In the genomic region with DNA sequence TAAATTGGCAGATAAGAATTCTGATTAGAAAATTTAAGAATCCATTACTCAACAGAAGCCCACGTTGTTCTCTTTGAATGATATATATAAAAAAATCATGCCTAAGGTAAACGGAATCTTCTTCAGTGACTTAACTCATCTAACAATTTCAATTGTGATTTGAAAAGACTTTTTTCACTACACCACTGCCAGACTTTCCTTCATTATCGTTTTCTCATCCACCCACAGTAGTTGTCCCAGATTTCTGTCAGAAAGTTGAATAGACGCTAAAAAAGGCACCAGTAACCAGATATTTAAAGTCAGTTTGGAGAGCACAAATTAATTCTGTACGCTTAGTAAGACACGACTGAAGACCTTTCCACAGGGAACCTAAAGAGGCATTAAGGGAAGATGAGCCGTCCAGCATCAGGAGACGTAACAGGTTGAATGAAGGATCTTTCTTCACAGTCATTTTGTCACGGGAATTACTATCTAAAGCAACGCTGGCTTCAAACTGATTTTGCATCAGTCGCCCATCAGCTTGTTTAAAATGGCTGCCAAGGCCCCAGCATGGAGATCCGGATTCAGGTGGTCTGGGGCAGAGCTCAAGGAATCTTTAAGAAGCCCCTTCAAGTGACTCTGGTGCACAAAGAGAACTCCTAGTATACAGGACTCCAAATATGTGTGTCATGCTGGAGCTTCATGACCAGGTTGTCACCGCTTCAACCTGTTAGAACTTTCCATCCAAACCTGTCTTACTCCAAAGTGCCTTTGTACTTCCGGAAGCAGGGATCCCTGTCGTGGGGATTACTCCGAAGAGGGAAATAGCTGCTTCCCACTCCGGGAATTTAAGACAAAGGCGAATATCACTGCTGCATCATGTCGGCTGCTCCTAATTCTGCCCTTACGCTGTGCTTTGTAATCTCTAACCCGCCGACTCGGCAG, we compare ENCODE assay signal across 1 cellular context.
TF ChIP-seq lines count a peak whose summit lies in the region.

No MANE protein-coding gene starts in this region.

TF ChIP-seq in K562, 482 proteins besides CTCF, POLR2A, EP300 and RAD21 (continues in another document):
- TF ChIP-seq ZFP1 (CRISPR knock-in tag; IDR thresholded peaks at IDR 0.05) (no peak), SP2 (IDR thresholded peaks at IDR 0.05; ENCODE audit: extremely low read depth, low read depth, low read length, poor library complexity, severe bottlenecking) (no peak), MAFF (IDR thresholded peaks at IDR 0.05; ENCODE audit: low read length) (no peak), KDM5B (IDR thresholded peaks at IDR 0.05; ENCODE audit: insufficient replicate concordance, low read depth, low read length) (peak; percentile 15), SETDB1 (IDR thresholded peaks at IDR 0.05; ENCODE audit: low read length) (no peak), HDAC1 (IDR thresholded peaks at IDR 0.05) (0 out of 4 replicates have a peak, but pooled peaks of 1 of the 2 experiments have one; percentile 45), RBFOX2 (IDR thresholded peaks at IDR 0.05; ENCODE audit: low read depth, low read length) (no peak), BRD9 (IDR thresholded peaks at IDR 0.05; ENCODE audit: low read depth, partially characterized antibody) (peak; percentile 24), TAL1 (IDR thresholded peaks at IDR 0.05) (no peak; the same call in 1 of the 2 replicates), ARNT (IDR thresholded peaks at IDR 0.05) (no peak), MAFG (tag; conservative IDR thresholded peaks at IDR 0.05) (no peak), NBN (IDR thresholded peaks at IDR 0.05; ENCODE audit: low read depth) (no peak), HCFC1 (IDR thresholded peaks at IDR 0.05; ENCODE audit: low read depth, low read length) (no peak), CHD2 (IDR thresholded peaks at IDR 0.05; ENCODE audit: low read depth, low read length) (no peak), POLR2AphosphoS5 (IDR thresholded peaks at IDR 0.05; ENCODE audit: control insufficient read depth, insufficient read depth, low read depth, low read length) (no peak), RFX7 (CRISPR knock-in tag; IDR thresholded peaks at IDR 0.05) (no peak), ETV1 (tag; conservative IDR thresholded peaks at IDR 0.05; ENCODE audit: low read depth) (peak; percentile 62), FOXA1 (IDR thresholded peaks at IDR 0.05; ENCODE audit: borderline replicate concordance) (no peak), POU5F1 (IDR thresholded peaks at IDR 0.05; ENCODE audit: borderline replicate concordance, low read depth, low read length, partially characterized antibody) (no peak), TEAD4 (IDR thresholded peaks at IDR 0.05; ENCODE audit: low read length) (peak; percentile 52), TEAD4 (CRISPR knock-in tag; IDR thresholded peaks at IDR 0.05; ENCODE audit: borderline replicate concordance) (no peak), MAZ (CRISPR knock-in tag; conservative IDR thresholded peaks at IDR 0.05 in 1 of 2, IDR thresholded peaks at IDR 0.05 in 1 of 2) (no peak), MXI1 (IDR thresholded peaks at IDR 0.05; ENCODE audit: low read depth, low read length) (no peak), TEAD1 (CRISPR knock-in tag; IDR thresholded peaks at IDR 0.05) (no peak), ZNF561 (CRISPR knock-in tag; conservative IDR thresholded peaks at IDR 0.05) (no peak), ZNF165 (CRISPR knock-in tag; IDR thresholded peaks at IDR 0.05; ENCODE audit: borderline replicate concordance) (no peak), NCOA2 (IDR thresholded peaks at IDR 0.05; ENCODE audit: partially characterized antibody in 2 of 2) (no peak)
- TF ChIP-seq, protein P1, sequence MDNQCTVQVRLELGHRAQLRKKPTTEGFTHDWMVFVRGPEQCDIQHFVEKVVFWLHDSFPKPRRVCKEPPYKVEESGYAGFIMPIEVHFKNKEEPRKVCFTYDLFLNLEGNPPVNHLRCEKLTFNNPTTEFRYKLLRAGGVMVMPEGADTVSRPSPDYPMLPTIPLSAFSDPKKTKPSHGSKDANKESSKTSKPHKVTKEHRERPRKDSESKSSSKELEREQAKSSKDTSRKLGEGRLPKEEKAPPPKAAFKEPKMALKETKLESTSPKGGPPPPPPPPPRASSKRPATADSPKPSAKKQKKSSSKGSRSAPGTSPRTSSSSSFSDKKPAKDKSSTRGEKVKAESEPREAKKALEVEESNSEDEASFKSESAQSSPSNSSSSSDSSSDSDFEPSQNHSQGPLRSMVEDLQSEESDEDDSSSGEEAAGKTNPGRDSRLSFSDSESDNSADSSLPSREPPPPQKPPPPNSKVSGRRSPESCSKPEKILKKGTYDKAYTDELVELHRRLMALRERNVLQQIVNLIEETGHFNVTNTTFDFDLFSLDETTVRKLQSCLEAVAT (IDR thresholded peaks at IDR 0.05) = no peak
- TF ChIP-seq, protein P2, sequence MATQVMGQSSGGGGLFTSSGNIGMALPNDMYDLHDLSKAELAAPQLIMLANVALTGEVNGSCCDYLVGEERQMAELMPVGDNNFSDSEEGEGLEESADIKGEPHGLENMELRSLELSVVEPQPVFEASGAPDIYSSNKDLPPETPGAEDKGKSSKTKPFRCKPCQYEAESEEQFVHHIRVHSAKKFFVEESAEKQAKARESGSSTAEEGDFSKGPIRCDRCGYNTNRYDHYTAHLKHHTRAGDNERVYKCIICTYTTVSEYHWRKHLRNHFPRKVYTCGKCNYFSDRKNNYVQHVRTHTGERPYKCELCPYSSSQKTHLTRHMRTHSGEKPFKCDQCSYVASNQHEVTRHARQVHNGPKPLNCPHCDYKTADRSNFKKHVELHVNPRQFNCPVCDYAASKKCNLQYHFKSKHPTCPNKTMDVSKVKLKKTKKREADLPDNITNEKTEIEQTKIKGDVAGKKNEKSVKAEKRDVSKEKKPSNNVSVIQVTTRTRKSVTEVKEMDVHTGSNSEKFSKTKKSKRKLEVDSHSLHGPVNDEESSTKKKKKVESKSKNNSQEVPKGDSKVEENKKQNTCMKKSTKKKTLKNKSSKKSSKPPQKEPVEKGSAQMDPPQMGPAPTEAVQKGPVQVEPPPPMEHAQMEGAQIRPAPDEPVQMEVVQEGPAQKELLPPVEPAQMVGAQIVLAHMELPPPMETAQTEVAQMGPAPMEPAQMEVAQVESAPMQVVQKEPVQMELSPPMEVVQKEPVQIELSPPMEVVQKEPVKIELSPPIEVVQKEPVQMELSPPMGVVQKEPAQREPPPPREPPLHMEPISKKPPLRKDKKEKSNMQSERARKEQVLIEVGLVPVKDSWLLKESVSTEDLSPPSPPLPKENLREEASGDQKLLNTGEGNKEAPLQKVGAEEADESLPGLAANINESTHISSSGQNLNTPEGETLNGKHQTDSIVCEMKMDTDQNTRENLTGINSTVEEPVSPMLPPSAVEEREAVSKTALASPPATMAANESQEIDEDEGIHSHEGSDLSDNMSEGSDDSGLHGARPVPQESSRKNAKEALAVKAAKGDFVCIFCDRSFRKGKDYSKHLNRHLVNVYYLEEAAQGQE (CRISPR knock-in tag; IDR thresholded peaks at IDR 0.05; ENCODE audit: low read depth) = no peak
- TF ChIP-seq, protein P3, sequence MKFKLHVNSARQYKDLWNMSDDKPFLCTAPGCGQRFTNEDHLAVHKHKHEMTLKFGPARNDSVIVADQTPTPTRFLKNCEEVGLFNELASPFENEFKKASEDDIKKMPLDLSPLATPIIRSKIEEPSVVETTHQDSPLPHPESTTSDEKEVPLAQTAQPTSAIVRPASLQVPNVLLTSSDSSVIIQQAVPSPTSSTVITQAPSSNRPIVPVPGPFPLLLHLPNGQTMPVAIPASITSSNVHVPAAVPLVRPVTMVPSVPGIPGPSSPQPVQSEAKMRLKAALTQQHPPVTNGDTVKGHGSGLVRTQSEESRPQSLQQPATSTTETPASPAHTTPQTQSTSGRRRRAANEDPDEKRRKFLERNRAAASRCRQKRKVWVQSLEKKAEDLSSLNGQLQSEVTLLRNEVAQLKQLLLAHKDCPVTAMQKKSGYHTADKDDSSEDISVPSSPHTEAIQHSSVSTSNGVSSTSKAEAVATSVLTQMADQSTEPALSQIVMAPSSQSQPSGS (CRISPR knock-in tag; IDR thresholded peaks at IDR 0.05) = no peak
- TF ChIP-seq, protein P4, sequence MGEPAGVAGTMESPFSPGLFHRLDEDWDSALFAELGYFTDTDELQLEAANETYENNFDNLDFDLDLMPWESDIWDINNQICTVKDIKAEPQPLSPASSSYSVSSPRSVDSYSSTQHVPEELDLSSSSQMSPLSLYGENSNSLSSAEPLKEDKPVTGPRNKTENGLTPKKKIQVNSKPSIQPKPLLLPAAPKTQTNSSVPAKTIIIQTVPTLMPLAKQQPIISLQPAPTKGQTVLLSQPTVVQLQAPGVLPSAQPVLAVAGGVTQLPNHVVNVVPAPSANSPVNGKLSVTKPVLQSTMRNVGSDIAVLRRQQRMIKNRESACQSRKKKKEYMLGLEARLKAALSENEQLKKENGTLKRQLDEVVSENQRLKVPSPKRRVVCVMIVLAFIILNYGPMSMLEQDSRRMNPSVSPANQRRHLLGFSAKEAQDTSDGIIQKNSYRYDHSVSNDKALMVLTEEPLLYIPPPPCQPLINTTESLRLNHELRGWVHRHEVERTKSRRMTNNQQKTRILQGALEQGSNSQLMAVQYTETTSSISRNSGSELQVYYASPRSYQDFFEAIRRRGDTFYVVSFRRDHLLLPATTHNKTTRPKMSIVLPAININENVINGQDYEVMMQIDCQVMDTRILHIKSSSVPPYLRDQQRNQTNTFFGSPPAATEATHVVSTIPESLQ (CRISPR knock-in tag; IDR thresholded peaks at IDR 0.05) = no peak
- TF ChIP-seq, protein P5, sequence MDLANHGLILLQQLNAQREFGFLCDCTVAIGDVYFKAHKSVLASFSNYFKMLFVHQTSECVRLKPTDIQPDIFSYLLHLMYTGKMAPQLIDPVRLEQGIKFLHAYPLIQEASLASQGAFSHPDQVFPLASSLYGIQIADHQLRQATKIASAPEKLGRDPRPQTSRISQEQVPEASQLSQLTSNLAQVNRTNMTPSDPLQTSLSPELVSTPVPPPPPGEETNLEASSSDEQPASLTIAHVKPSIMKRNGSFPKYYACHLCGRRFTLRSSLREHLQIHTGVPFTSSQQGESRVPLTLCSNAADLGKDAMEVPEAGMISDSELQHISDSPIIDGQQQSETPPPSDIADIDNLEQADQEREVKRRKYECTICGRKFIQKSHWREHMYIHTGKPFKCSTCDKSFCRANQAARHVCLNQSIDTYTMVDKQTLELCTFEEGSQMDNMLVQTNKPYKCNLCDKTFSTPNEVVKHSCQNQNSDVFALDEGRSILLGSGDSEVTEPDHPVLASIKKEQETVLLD (IDR thresholded peaks at IDR 0.05) = no peak
- TF ChIP-seq, protein P6, sequence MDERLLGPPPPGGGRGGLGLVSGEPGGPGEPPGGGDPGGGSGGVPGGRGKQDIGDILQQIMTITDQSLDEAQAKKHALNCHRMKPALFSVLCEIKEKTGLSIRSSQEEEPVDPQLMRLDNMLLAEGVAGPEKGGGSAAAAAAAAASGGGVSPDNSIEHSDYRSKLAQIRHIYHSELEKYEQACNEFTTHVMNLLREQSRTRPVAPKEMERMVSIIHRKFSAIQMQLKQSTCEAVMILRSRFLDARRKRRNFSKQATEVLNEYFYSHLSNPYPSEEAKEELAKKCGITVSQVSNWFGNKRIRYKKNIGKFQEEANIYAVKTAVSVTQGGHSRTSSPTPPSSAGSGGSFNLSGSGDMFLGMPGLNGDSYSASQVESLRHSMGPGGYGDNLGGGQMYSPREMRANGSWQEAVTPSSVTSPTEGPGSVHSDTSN (CRISPR knock-in tag; IDR thresholded peaks at IDR 0.05; ENCODE audit: low read depth) = no peak
- TF ChIP-seq, protein P6 (tag; conservative IDR thresholded peaks at IDR 0.05; ENCODE audit: low read depth) = no peak
- TF ChIP-seq, protein P7, sequence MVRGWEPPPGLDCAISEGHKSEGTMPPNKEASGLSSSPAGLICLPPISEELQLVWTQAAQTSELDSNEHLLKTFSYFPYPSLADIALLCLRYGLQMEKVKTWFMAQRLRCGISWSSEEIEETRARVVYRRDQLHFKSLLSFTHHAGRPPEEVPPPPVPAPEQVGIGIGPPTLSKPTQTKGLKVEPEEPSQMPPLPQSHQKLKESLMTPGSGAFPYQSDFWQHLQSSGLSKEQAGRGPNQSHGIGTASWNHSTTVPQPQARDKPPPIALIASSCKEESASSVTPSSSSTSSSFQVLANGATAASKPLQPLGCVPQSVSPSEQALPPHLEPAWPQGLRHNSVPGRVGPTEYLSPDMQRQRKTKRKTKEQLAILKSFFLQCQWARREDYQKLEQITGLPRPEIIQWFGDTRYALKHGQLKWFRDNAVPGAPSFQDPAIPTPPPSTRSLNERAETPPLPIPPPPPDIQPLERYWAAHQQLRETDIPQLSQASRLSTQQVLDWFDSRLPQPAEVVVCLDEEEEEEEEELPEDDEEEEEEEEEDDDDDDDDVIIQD (CRISPR knock-in tag; IDR thresholded peaks at IDR 0.05) = no peak
- TF ChIP-seq, protein P8, sequence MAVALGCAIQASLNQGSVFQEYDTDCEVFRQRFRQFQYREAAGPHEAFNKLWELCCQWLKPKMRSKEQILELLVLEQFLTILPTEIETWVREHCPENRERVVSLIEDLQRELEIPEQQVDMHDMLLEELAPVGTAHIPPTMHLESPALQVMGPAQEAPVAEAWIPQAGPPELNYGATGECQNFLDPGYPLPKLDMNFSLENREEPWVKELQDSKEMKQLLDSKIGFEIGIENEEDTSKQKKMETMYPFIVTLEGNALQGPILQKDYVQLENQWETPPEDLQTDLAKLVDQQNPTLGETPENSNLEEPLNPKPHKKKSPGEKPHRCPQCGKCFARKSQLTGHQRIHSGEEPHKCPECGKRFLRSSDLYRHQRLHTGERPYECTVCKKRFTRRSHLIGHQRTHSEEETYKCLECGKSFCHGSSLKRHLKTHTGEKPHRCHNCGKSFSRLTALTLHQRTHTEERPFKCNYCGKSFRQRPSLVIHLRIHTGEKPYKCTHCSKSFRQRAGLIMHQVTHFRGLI (CRISPR knock-in tag; IDR thresholded peaks at IDR 0.05) = no peak
